In the genomic region with DNA sequence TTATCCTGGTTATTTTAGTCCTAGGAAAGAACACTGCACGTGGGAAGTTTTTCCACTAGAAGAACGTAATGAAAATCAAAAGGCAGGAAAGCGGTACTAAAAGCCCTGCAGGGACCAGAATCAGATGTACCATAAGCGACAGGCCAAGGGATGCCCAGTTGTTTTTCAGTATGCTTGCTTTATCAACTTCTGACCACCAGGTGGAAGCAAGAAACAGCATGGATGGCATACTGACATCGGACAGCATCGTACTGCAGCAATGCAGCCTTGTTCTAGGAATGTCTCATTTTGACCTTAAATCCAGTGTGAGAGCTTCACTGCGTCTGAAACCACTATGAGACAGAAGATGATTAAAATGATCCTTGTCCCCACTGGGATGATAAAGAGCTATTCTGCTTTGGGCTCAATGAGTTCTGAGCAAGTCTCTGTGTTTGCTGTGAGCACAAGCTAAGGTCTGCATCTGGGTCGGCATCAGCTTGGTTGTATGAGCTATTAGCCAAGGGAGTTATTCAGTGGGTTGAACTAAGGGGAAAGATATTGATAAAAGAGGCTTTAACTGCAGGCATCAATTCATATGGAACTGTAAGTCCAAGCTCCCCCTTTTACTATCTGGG, we compare ENCODE assay signal across 1 cellular context.
TF ChIP-seq lines count a peak whose summit lies in the region.

No MANE protein-coding gene starts in this region.

TF ChIP-seq in IMR-90, 13 proteins besides CTCF, POLR2A, EP300 and RAD21:
- TF ChIP-seq, protein P1, sequence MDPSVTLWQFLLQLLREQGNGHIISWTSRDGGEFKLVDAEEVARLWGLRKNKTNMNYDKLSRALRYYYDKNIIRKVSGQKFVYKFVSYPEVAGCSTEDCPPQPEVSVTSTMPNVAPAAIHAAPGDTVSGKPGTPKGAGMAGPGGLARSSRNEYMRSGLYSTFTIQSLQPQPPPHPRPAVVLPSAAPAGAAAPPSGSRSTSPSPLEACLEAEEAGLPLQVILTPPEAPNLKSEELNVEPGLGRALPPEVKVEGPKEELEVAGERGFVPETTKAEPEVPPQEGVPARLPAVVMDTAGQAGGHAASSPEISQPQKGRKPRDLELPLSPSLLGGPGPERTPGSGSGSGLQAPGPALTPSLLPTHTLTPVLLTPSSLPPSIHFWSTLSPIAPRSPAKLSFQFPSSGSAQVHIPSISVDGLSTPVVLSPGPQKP (IDR thresholded peaks at IDR 0.05; ENCODE audit: borderline replicate concordance, low read depth, low read length): no peak
- TF ChIP-seq MXI1 (IDR thresholded peaks at IDR 0.05; ENCODE audit: borderline replicate concordance, low read depth, low read length) (peak; percentile 52), NFE2L2 (IDR thresholded peaks at IDR 0.05; ENCODE audit: low read depth, low read length) (no peak), CEBPB (IDR thresholded peaks at IDR 0.05; ENCODE audit: low read depth, low read length) (no peak), FOS (IDR thresholded peaks at IDR 0.05; ENCODE audit: low read depth, low read length) (no peak), MAZ (IDR thresholded peaks at IDR 0.05; ENCODE audit: borderline replicate concordance, low read depth, low read length) (no peak), SMC3 (IDR thresholded peaks at IDR 0.05; ENCODE audit: low read depth, low read length) (peak; percentile 97)
TF ChIP-seq in IMR-90: peak in this region for 2.
